ENCODE assay signal across 10 cellular contexts in the genomic region with DNA sequence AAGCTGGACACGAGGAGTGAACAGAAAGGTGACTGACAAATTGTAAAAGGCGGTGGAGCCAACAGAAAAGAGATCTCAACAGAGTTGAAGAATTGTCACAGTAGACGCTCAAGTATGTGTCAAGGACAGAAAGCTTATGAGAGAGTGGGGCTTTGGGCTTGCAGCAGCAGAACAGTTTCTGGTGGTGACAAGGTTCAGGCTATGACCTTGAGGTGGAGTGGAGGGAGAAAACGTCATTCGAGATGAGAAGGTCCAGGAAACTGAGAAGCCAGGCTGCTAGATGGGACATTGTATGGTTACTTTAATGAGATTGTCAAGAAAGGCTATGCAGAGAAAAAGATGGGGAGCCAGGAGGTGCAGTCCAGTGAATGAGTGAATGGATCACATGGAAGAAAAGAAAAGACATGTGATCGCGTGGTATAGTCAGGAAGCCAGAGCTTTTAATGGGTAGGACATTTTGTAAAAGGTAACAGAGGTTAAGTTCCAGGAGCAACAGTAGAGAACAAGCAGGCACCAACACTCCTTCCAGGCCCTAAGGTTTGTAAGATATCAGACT.
DNase-seq lines count a peak whose midpoint lies in the region; ATAC-seq, FAIRE-seq and TF ChIP-seq lines count a peak whose summit lies in the region.
"Had no signal": no experiment of that assay in that cellular context is flagged by ENCODE, and none has a peak within 500 bp of the region (broad histone marks: within the 10 kb centered on the region; RNA-seq: fewer than 3 reads in every experiment).

No MANE protein-coding gene starts in this region.

- H3K27me3 Mint-ChIP-seq in CD8-positive, alpha-beta T cell (ENCODE audit: low read depth): no peaks in the 10 kb centered on the region

- intact Hi-C loops in CD8-positive, alpha-beta T cell (cut with DNase I, micrococcal nuclease): loop anchor here in 1 of 2 experiments (1.0 to 2.0 kb wide), 3 partner anchors 25 to 91 kb away; a partner anchor contains a TSS

- peak overlapping the region; percentile 43 for H3K4me3 ChIP-seq in CD8-positive, alpha-beta T cell (ENCODE audit: low read depth, low read length)
- H3K4me3 ChIP-seq in duodenal mucosa (ENCODE audit: low read depth in 1 of 2, low read length in 2 of 2): peak overlapping the region; percentile 63 to 72
- H3K4me3 ChIP-seq in rectal smooth muscle tissue (ENCODE audit: low read length): peak overlapping the region; percentile 70
- H3K4me3 ChIP-seq: hepatocyte had no signal

- peaks cover 3% of the 10 kb centered on the region for H3K9me3 Mint-ChIP-seq in CD8-positive, alpha-beta T cell

- DNase-seq in CD8-positive, alpha-beta T cell: no peak
- no peak for DNase-seq in stimulated activated CD4-positive, alpha-beta T cell treated with anti-CD3 and anti-CD28 coated beads, Interleukin-15, amount 100 ng/mL, for 24 hours
- DNase-seq in NCI-H2081 treated with DMSO at 0.1 percent for 48 hours (lab: John Stamatoyannopoulos, UW) (no peak), urothelium cell line (ENCODE audit: low spot score) (no peak)
- DNase-seq: GDM1 had no signal

- H3K4me3 Mint-ChIP-seq in CD8-positive, alpha-beta T cell: no peak overlapping the region

- POLR2A ChIA-PET in CD8-positive, alpha-beta T cell (lab: Charles Lee): interaction anchor here (1.1 to 3.2 kb wide), 6 partner anchors 14 to 92 kb away, joined by 4 to 14 read pairs (median 7); no protein-coding TSS in a partner anchor

- TF ChIP-seq CTCF in CD8-positive, alpha-beta T cell (IDR thresholded peaks at IDR 0.05): no peak

- peak overlapping the region; percentile 44 for H3K27ac ChIP-seq in CD8-positive, alpha-beta T cell (ENCODE audit: low read depth, low read length)
- H3K27ac ChIP-seq in duodenal mucosa (ENCODE audit: low read depth, low read length) (no peak overlapping the region), rectal smooth muscle tissue (ENCODE audit: low read depth, low read length) (no peak overlapping the region)
- H3K27ac ChIP-seq: hepatocyte had no signal

- no peak overlapping the region for H3K27ac Mint-ChIP-seq in CD8-positive, alpha-beta T cell

- no peaks in the 10 kb centered on the region for H3K36me3 ChIP-seq in CD8-positive, alpha-beta T cell (ENCODE audit: insufficient read depth, low read length)
- H3K36me3 ChIP-seq in duodenal mucosa (ENCODE audit: control insufficient read depth in 1 of 2, insufficient read depth in 2 of 2, low read length in 2 of 2): no peaks in the 10 kb centered on the region
- H3K36me3 ChIP-seq in rectal smooth muscle tissue (ENCODE audit: control insufficient read depth, insufficient read depth, low read length): no peaks in the 10 kb centered on the region

- no peaks in the 10 kb centered on the region for H3K36me3 Mint-ChIP-seq in CD8-positive, alpha-beta T cell

- FAIRE-seq in urothelium cell line (lab: Jason Lieb, UNC): no peak

- H3K9me3 ChIP-seq in CD8-positive, alpha-beta T cell (ENCODE audit: low read length): no peaks in the 10 kb centered on the region
- H3K9me3 ChIP-seq in duodenal mucosa (ENCODE audit: control insufficient read depth in 1 of 2, low read length in 2 of 2): no peaks in the 10 kb centered on the region

- peak; percentile 50 for ATAC-seq in CD8-positive, alpha-beta T cell
- ATAC-seq in HG03342 (IDR thresholded peaks at IDR 0.05; ENCODE audit: unreplicated experiment) (peak; percentile 15), GM21447 (IDR thresholded peaks at IDR 0.05; ENCODE audit: unreplicated experiment) (no peak)

- CTCF ChIA-PET in CD8-positive, alpha-beta T cell (lab: Charles Lee): interaction anchor here (0.7 to 1.8 kb wide), 7 partner anchors 15 to 437 kb away, joined by 3 to 8 read pairs (median 4); no protein-coding TSS in a partner anchor

- no peaks in the 10 kb centered on the region for H3K27me3 ChIP-seq in CD8-positive, alpha-beta T cell (ENCODE audit: insufficient read depth, low read length)
- H3K27me3 ChIP-seq in duodenal mucosa (ENCODE audit: control insufficient read depth in 1 of 2, insufficient read depth in 2 of 2, low read length in 2 of 2) (no peaks in the 10 kb centered on the region), rectal smooth muscle tissue (ENCODE audit: control insufficient read depth, insufficient read depth, low read length) (no peaks in the 10 kb centered on the region)
- H3K27me3 ChIP-seq: hepatocyte had no signal

- peaks cover 17% of the 10 kb centered on the region for H3K4me1 ChIP-seq in CD8-positive, alpha-beta T cell (ENCODE audit: insufficient read depth, low read length)
- H3K4me1 ChIP-seq in duodenal mucosa (ENCODE audit: control insufficient read depth in 1 of 2, insufficient read depth in 2 of 2, low read length in 2 of 2): peaks cover 0 to 3% of the 10 kb centered on the region in 2 donors
- H3K4me1 ChIP-seq in rectal smooth muscle tissue (ENCODE audit: control insufficient read depth, insufficient read depth, low read length): no peaks in the 10 kb centered on the region

- H3K4me1 Mint-ChIP-seq in CD8-positive, alpha-beta T cell (ENCODE audit: low read depth): no peaks in the 10 kb centered on the region

- peak overlapping the region; percentile 20 to 53 for H3K9ac ChIP-seq in duodenal mucosa (ENCODE audit: low read depth in 1 of 2, low read length in 2 of 2)
- no peak overlapping the region for H3K9ac ChIP-seq in rectal smooth muscle tissue (ENCODE audit: low read length)
